Comparison of ENCODE assay signal across 1 cellular context in the genomic region with DNA sequence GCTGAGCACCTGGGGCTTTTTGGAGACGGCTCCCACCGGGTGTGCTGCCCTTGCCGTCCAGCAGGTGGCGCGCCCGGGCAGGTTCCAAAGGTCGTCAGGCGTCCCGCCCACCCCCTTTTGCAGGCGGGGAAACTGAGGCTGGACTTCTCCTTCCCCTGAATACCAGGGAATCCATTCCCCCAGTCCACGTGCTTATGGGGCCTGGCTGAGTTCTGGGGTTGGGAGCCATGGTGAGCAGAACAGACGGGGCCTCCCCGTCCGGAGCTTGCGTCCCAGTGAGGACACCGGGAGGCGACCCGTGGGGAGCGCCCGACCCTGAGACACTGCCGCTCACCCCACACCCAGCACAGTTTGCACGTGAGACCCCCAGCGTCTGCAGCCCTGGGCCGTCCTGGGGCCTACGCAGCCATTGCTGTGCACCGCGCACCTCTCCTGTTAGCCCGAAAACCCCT.
TF ChIP-seq lines count a peak whose summit lies in the region.

No MANE protein-coding gene starts in this region.

TF ChIP-seq in H1, 55 proteins besides CTCF, POLR2A, EP300 and RAD21:
- TF ChIP-seq EGR1 (IDR thresholded peaks at IDR 0.05; ENCODE audit: borderline replicate concordance, low read depth, low read length): peak; percentile 36; the same call in 1 of the 2 replicates
- TF ChIP-seq RFX5 (IDR thresholded peaks at IDR 0.05; ENCODE audit: borderline replicate concordance, low read depth, low read length): no peak
